8 cellular contexts compared by ENCODE assay signal in the genomic region with DNA sequence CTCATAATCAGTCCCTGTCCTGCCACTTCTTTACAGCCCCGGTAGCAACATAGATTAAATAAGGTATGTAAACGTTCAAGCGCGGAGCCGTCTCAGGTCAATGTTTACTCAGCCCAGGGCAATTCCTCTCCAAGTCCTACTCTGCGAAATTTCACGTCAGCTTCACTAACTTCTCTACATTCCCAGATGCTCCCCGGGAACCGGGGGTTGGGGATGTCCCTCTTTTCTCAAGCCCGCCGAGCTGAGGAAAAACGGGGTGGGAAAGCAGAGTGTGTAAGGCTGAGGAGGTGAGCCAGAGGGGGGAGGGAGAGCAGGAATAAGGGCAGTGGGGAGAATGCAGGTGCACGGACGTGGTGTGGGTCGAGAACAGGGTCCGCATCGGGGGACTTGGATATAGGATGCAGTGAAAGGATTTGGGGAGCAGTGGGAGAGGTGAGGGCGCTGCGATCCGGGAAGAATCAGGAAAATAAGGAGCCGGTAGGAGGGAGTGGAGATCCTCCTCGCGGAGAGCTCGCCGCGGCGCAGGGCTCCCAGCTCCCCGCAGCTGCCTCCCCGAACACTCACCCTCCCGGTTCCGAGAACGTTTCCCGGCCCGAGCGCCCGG. TPM values are rescaled to one million over a fixed set of nuclear protein-coding genes. Genes with fewer than 3 reads are reported as not detected.
A peak's percentile ranks its signal among the peaks of the same experiment; 100 is the strongest.
DNase-seq lines count a peak whose midpoint lies in the region; ATAC-seq and TF ChIP-seq lines count a peak whose summit lies in the region.

No MANE protein-coding gene starts in this region.

- H3K27ac Mint-ChIP-seq in activated CD4-positive, alpha-beta T cell treated with anti-CD3 and anti-CD28 coated beads, Interleukin-2, amount 10 ng/mL, durations not matched to agents 24 days and 14 days = peak overlapping the region; percentile 75
- peak overlapping the region; percentile 97 for H3K27ac Mint-ChIP-seq in chondrocyte (ENCODE audit: unreplicated experiment)

- peak overlapping the region; percentile 88 for H3K4me3 Mint-ChIP-seq in activated CD4-positive, alpha-beta T cell treated with anti-CD3 and anti-CD28 coated beads, Interleukin-2, amount 10 ng/mL, durations not matched to agents 24 days and 14 days
- H3K4me3 Mint-ChIP-seq in chondrocyte (ENCODE audit: unreplicated experiment) = peak overlapping the region; percentile 97

- WGBS in thymus = under 1% methylated on average over 36 of the region's 36 CpGs

- H3K27me3 ChIP-seq in lower lobe of right lung (ENCODE audit: low read depth) (no peaks in the 10 kb centered on the region), thymus (ENCODE audit: control insufficient read depth, insufficient read depth) (no peaks in the 10 kb centered on the region)

- H3K9me3 ChIP-seq in lower lobe of right lung (no peaks in the 10 kb centered on the region), thymus (ENCODE audit: control insufficient read depth) (no peaks in the 10 kb centered on the region)

- H3K27ac ChIP-seq in lower lobe of right lung (peak overlapping the region; percentile 100), thymus (ENCODE audit: low read depth) (peak overlapping the region; percentile 92)

- peak; percentile 12 to 21 for ATAC-seq in lower lobe of right lung

- intact Hi-C loops in activated CD4-positive, alpha-beta T cell treated with anti-CD3 and anti-CD28 coated beads, Interleukin-2, amount 10 ng/mL, durations not matched to agents 24 days and 14 days (cut with micrococcal nuclease) = loop anchor here (1.0 to 2.0 kb wide), 3 partner anchors 15 to 145 kb away; partner anchors contain the start of gene MAP1LC3A
- intact Hi-C loops in lower lobe of right lung (cut with DNase I) = no loop called here

- TF ChIP-seq CTCF in chondrocyte (IDR thresholded peaks at IDR 0.05) (peak; percentile 60), lower lobe of right lung (IDR thresholded peaks at IDR 0.05) (no peak)

- DNase-seq in activated CD4-positive, alpha-beta T cell treated with anti-CD3 and anti-CD28 coated beads, Interleukin-2, amount 10 ng/mL, durations not matched to agents 24 days and 14 days = peak; percentile 71
- DNase-seq in activated CD4-positive, alpha-beta T cell treated with anti-CD3 and anti-CD28 coated beads, Interleukin-2, amount 50 U/mL, for 1 hour = no peak
- peak; percentile 49 for DNase-seq in RKO (ENCODE audit: low spot score)
- no peak for DNase-seq in chondrocyte (ENCODE audit: low spot score)
- DNase-seq in lower lobe of right lung = peak; percentile 52
- DNase-seq in KG1 (lab: John Stamatoyannopoulos, UW) = no peak
- no peak for DNase-seq in middle frontal gyrus (ENCODE audit: extremely low spot score, low spot score)

- peaks cover 17% of the 10 kb centered on the region for H3K27me3 Mint-ChIP-seq in activated CD4-positive, alpha-beta T cell treated with anti-CD3 and anti-CD28 coated beads, Interleukin-2, amount 10 ng/mL, durations not matched to agents 24 days and 14 days
- H3K27me3 Mint-ChIP-seq in chondrocyte (ENCODE audit: low read depth) = peaks cover under 1% of the 10 kb centered on the region

- H3K9me3 Mint-ChIP-seq in activated CD4-positive, alpha-beta T cell treated with anti-CD3 and anti-CD28 coated beads, Interleukin-2, amount 10 ng/mL, durations not matched to agents 24 days and 14 days = no peaks in the 10 kb centered on the region
- H3K9me3 Mint-ChIP-seq in chondrocyte (ENCODE audit: low read depth) = no peaks in the 10 kb centered on the region

- H3K4me3 ChIP-seq in lower lobe of right lung (peak overlapping the region; percentile 70), thymus (ENCODE audit: low read length) (peak overlapping the region; percentile 71)

- peaks cover 28% of the 10 kb centered on the region for H3K4me1 Mint-ChIP-seq in activated CD4-positive, alpha-beta T cell treated with anti-CD3 and anti-CD28 coated beads, Interleukin-2, amount 10 ng/mL, durations not matched to agents 24 days and 14 days
- peaks cover 39% of the 10 kb centered on the region for H3K4me1 Mint-ChIP-seq in chondrocyte (ENCODE audit: low read depth)

- H3K4me1 ChIP-seq in lower lobe of right lung (peaks cover 24% of the 10 kb centered on the region), thymus (ENCODE audit: control insufficient read depth, insufficient read depth, low read length) (peaks cover 5% of the 10 kb centered on the region)

- H3K36me3 Mint-ChIP-seq in activated CD4-positive, alpha-beta T cell treated with anti-CD3 and anti-CD28 coated beads, Interleukin-2, amount 10 ng/mL, durations not matched to agents 24 days and 14 days (ENCODE audit: low read depth) = no peaks in the 10 kb centered on the region
- H3K36me3 Mint-ChIP-seq in chondrocyte (ENCODE audit: low read depth) = no peaks in the 10 kb centered on the region

- no peaks in the 10 kb centered on the region for H3K36me3 ChIP-seq in lower lobe of right lung
- no peaks in the 10 kb centered on the region for H3K36me3 ChIP-seq in thymus (ENCODE audit: control insufficient read depth, insufficient read depth)

RNA-seq across cellular contexts. Expression of gene TP53INP2, which starts 0.5 kb away (rescaled TPM):
- total RNA-seq in activated CD4-positive, alpha-beta T cell treated with anti-CD3 and anti-CD28 coated beads, Interleukin-2, amount 10 ng/mL, durations not matched to agents 24 days and 14 days = 2.3 and 2.7 TPM in 2 replicates
- total RNA-seq in chondrocyte (31.7 to 59.8 TPM (median 58.7 TPM) in 3 replicates), lower lobe of right lung (13.6 TPM)
- 5.7 TPM for polyA plus RNA-seq in thymus

RNA-seq across cellular contexts. Expression of gene PIGU, which starts 26.8 kb away (rescaled TPM):
- 26.4 and 27.1 TPM in 2 replicates for total RNA-seq in activated CD4-positive, alpha-beta T cell treated with anti-CD3 and anti-CD28 coated beads, Interleukin-2, amount 10 ng/mL, durations not matched to agents 24 days and 14 days
- total RNA-seq in chondrocyte (19.8 to 21.2 TPM (median 20.4 TPM) in 3 replicates), lower lobe of right lung (13.8 TPM)
- polyA plus RNA-seq in thymus = 15.5 TPM

Comparison
In these comparisons a context has a peak if more than half of its experiments do, and no peak if none do; other contexts are left out.
1. DNase-seq: peak in activated CD4-positive, alpha-beta T cell treated with anti-CD3 and anti-CD28 coated beads, Interleukin-2, amount 10 ng/mL, durations not matched to agents 24 days and 14 days (single experiment), RKO (single experiment) and lower lobe of right lung (single experiment); none in activated CD4-positive, alpha-beta T cell treated with anti-CD3 and anti-CD28 coated beads, Interleukin-2, amount 50 U/mL, for 1 hour (single experiment), chondrocyte (single experiment), KG1 (single experiment) and middle frontal gyrus (single experiment).